Comparison of ENCODE assay signal across 9 cellular contexts in genomic region chr5:178205749-178206047, GRCh38. TPM values are rescaled to one million over a fixed set of nuclear protein-coding genes. Genes with fewer than 3 reads are reported as not detected.
DNase-seq lines count a peak whose midpoint lies in the region; ATAC-seq, FAIRE-seq and TF ChIP-seq lines count a peak whose summit lies in the region.
"Had no signal": no experiment of that assay in that cellular context is flagged by ENCODE, and none has a peak within 500 bp of the region (broad histone marks: within the 10 kb centered on the region; RNA-seq: fewer than 3 reads in every experiment).

No MANE protein-coding gene starts in this region.

- peak overlapping the region; percentile 99 for H3K9ac ChIP-seq in HUES48 (ENCODE audit: low read depth, low read length)
- peak overlapping the region; percentile 94 for H3K9ac ChIP-seq in iPS-20b (ENCODE audit: low read depth, low read length)

- H3K9me3 ChIP-seq in HUES48 (ENCODE audit: control insufficient read depth, insufficient read depth, low read length) (no peaks in the 10 kb centered on the region), iPS-20b (ENCODE audit: insufficient read depth, low read depth, low read length) (no peaks in the 10 kb centered on the region)

- peaks cover 41% of the 10 kb centered on the region for H3K4me1 Mint-ChIP-seq in stimulated activated memory B cell treated with anti-CD40 and anti-IgM and Interleukin-4, amounts not matched to agents 10 μg/mL and 1 μg/mL and 100 μg/mL, for 72 hours

- DNase-seq in activated naive CD4-positive, alpha-beta T cell treated with anti-CD3 and anti-CD28 coated beads, Interleukin-2, amount 50 U/mL, for 72 hours (ENCODE audit: low spot score in 2 of 2) = no peak
- DNase-seq in GM12892 (ENCODE audit: insufficient read length) = no peak
- no peak for DNase-seq in DMS53 treated with DMSO at 0.1 percent for 48 hours (lab: John Stamatoyannopoulos, UW; ENCODE audit: unreplicated experiment)
- no peak for DNase-seq in NOMO-1 treated with DMSO at 0.1 percent for 48 hours (lab: John Stamatoyannopoulos, UW; ENCODE audit: unreplicated experiment)

- peak overlapping the region; percentile 100 for H3K4me3 ChIP-seq in HUES48 (ENCODE audit: low read depth, low read length)
- peak overlapping the region; percentile 100 for H3K4me3 ChIP-seq in iPS-20b (ENCODE audit: low read length)

- peaks cover 51 to 52% of the 10 kb centered on the region in 2 donors for H3K36me3 Mint-ChIP-seq in activated naive CD4-positive, alpha-beta T cell treated with anti-CD3 and anti-CD28 coated beads, Interleukin-2, amount 50 U/mL, for 72 hours
- H3K36me3 Mint-ChIP-seq in stimulated activated memory B cell treated with anti-CD40 and anti-IgM and Interleukin-4, amounts not matched to agents 10 μg/mL and 1 μg/mL and 100 μg/mL, for 72 hours = peaks cover 47% of the 10 kb centered on the region

- no peak for ATAC-seq in activated naive CD4-positive, alpha-beta T cell treated with anti-CD3 and anti-CD28 coated beads, Interleukin-2, amount 50 U/mL, for 72 hours
- ATAC-seq in stimulated activated memory B cell treated with anti-CD40 and anti-IgM and Interleukin-4, amounts not matched to agents 10 μg/mL and 1 μg/mL and 100 μg/mL, for 72 hours = no peak
- ATAC-seq in HG03378 (IDR thresholded peaks at IDR 0.05; ENCODE audit: unreplicated experiment) = no peak

- H3K4me3 Mint-ChIP-seq in stimulated activated memory B cell treated with anti-CD40 and anti-IgM and Interleukin-4, amounts not matched to agents 10 μg/mL and 1 μg/mL and 100 μg/mL, for 72 hours = peak overlapping the region; percentile 72

- peaks cover 54% of the 10 kb centered on the region for H3K36me3 ChIP-seq in HUES48 (ENCODE audit: control insufficient read depth, insufficient read depth, low read length)
- H3K36me3 ChIP-seq in iPS-20b (ENCODE audit: insufficient read depth, low read depth, low read length) = peaks cover 54% of the 10 kb centered on the region

- H3K4me1 ChIP-seq in HUES48 (ENCODE audit: control insufficient read depth, insufficient read depth, low read length) = peaks cover 10% of the 10 kb centered on the region; the same call in 1 of the 2 replicates
- no peaks in the 10 kb centered on the region for H3K4me1 ChIP-seq in iPS-20b (ENCODE audit: insufficient read depth, low read length)

- peak overlapping the region; percentile 92 to 98 for H3K27ac Mint-ChIP-seq in activated naive CD4-positive, alpha-beta T cell treated with anti-CD3 and anti-CD28 coated beads, Interleukin-2, amount 50 U/mL, for 72 hours
- H3K27ac Mint-ChIP-seq in stimulated activated memory B cell treated with anti-CD40 and anti-IgM and Interleukin-4, amounts not matched to agents 10 μg/mL and 1 μg/mL and 100 μg/mL, for 72 hours = peak overlapping the region; percentile 73

- H3K27ac ChIP-seq in HUES48 (ENCODE audit: low read depth, low read length) (peak overlapping the region; percentile 82), iPS-20b (ENCODE audit: low read length) (peak overlapping the region; percentile 20)

- H3K27me3 Mint-ChIP-seq in stimulated activated memory B cell treated with anti-CD40 and anti-IgM and Interleukin-4, amounts not matched to agents 10 μg/mL and 1 μg/mL and 100 μg/mL, for 72 hours = no peaks in the 10 kb centered on the region

- H3K9me3 Mint-ChIP-seq in activated naive CD4-positive, alpha-beta T cell treated with anti-CD3 and anti-CD28 coated beads, Interleukin-2, amount 50 U/mL, for 72 hours = no peaks in the 10 kb centered on the region
- H3K9me3 Mint-ChIP-seq in stimulated activated memory B cell treated with anti-CD40 and anti-IgM and Interleukin-4, amounts not matched to agents 10 μg/mL and 1 μg/mL and 100 μg/mL, for 72 hours = no peaks in the 10 kb centered on the region

- TF ChIP-seq POLR2A in GM12892 (IDR thresholded peaks at IDR 0.05; ENCODE audit: low read depth, low read length) = no peak

- no peak for FAIRE-seq in GM12892 (lab: Jason Lieb, UNC)
- FAIRE-seq: TTC549 had no signal

- H3K27me3 ChIP-seq in HUES48 (ENCODE audit: control insufficient read depth, insufficient read depth, low read length) (peaks cover 4% of the 10 kb centered on the region; the same call in 1 of the 2 replicates), iPS-20b (ENCODE audit: insufficient read depth, low read length) (peaks cover 8% of the 10 kb centered on the region; the same call in 1 of the 2 replicates)

RNA-seq across cellular contexts. Expression of gene HNRNPAB, which starts 1.4 kb away (rescaled TPM):
- 100 to 1,000 TPM; 232 to 253 TPM for total RNA-seq in activated naive CD4-positive, alpha-beta T cell treated with anti-CD3 and anti-CD28 coated beads, Interleukin-2, amount 50 U/mL, for 72 hours
- polyA plus RNA-seq in GM12892 (2012; ENCODE audit: missing spikeins) = 168 TPM

RNA-seq across cellular contexts. Expression of gene GMCL2, which starts 18.5 kb away (rescaled TPM):
- total RNA-seq in activated naive CD4-positive, alpha-beta T cell treated with anti-CD3 and anti-CD28 coated beads, Interleukin-2, amount 50 U/mL, for 72 hours = not detected
- not detected for polyA plus RNA-seq in GM12892 (2012; ENCODE audit: missing spikeins)

RNA-seq across cellular contexts. Expression of gene PHYKPL, which starts 26.9 kb away (rescaled TPM):
- 10 to 100 TPM; 51.1 to 97.6 TPM for total RNA-seq in activated naive CD4-positive, alpha-beta T cell treated with anti-CD3 and anti-CD28 coated beads, Interleukin-2, amount 50 U/mL, for 72 hours
- 32.8 TPM for polyA plus RNA-seq in GM12892 (2012; ENCODE audit: missing spikeins)

RNA-seq across cellular contexts. Expression of gene NHP2, which starts 52.0 kb away (rescaled TPM):
- total RNA-seq in activated naive CD4-positive, alpha-beta T cell treated with anti-CD3 and anti-CD28 coated beads, Interleukin-2, amount 50 U/mL, for 72 hours = 100 to 1,000 TPM; 191 to 220 TPM
- polyA plus RNA-seq in GM12892 (2012; ENCODE audit: missing spikeins) = 162 TPM
